Comparison of ENCODE assay signal across 22 cellular contexts in genomic region chr6:9225441-9225871, GRCh38.
A peak's percentile ranks its signal among the peaks of the same experiment; 100 is the strongest.
DNase-seq lines count a peak whose midpoint lies in the region; ATAC-seq and TF ChIP-seq lines count a peak whose summit lies in the region.
"Had no signal": no experiment of that assay in that cellular context is flagged by ENCODE, and none has a peak within 500 bp of the region (broad histone marks: within the 10 kb centered on the region; RNA-seq: fewer than 3 reads in every experiment).

No MANE protein-coding gene starts in this region.

- WGBS in spleen, 5 donors: 51 to 67% (median 59%) methylated on average over 3 of the region's 3 CpGs

- TF ChIP-seq CTCF in foreskin keratinocyte (conservative IDR thresholded peaks at IDR 0.05): no peak
- TF ChIP-seq CTCF in upper lobe of right lung (IDR thresholded peaks at IDR 0.05): no peak
- no peak for TF ChIP-seq CTCF in spleen (IDR thresholded peaks at IDR 0.05 in 8 of 11, conservative IDR thresholded peaks at IDR 0.05 in 3 of 11)

- TF ChIP-seq POLR2A in spleen (IDR thresholded peaks at IDR 0.05): no peak

- intact Hi-C loops in upper lobe of right lung (cut with DNase I): no loop called here
- intact Hi-C loops in spleen (cut with DNase I; ENCODE audit: low total_unique reads): no loop called here
- intact Hi-C loops in posterior cingulate gyrus (cut with DNase I): no loop called here

- H3K9me3 ChIP-seq in upper lobe of right lung (no peaks in the 10 kb centered on the region), spleen (peaks cover 0 to 20% (median 1%) of the 10 kb centered on the region in 8 donors)
- H3K9me3 ChIP-seq: transverse colon had no signal

- H3K27ac ChIP-seq in foreskin keratinocyte: no peak overlapping the region
- no peak overlapping the region for H3K27ac ChIP-seq in upper lobe of right lung
- no peak overlapping the region for H3K27ac ChIP-seq in spleen
- H3K27ac ChIP-seq: 22Rv1, transverse colon had no signal

- DNase-seq in NCI-H1105 treated with DMSO at 0.1 percent for 48 hours (lab: John Stamatoyannopoulos, UW) (peak; percentile 1), NCI-H1105 (lab: John Stamatoyannopoulos, UW) (no peak), T47D (ENCODE audit: low read depth in 1 of 2, low spot score in 1 of 2) (peak; percentile 5 to 87), foreskin keratinocyte (peak; percentile 83 to 86), upper lobe of right lung (no peak), spleen (no peak), posterior cingulate gyrus (no peak)
- DNase-seq: activated CD4-positive, alpha-beta T cell treated with anti-CD3 and anti-CD28 coated beads, Interleukin-2, amount 10 ng/mL, durations not matched to agents 24 days and 14 days; caudate nucleus; CD4-positive, CD25-positive, alpha-beta regulatory T cell; DMS153; hippocampal formation; kidney; naive thymus-derived CD4-positive, alpha-beta T cell; NCI-H2029; NCI-H526 treated with DMSO at 0.1 percent for 48 hours; SIG-M5; stimulated activated CD4-positive, alpha-beta T cell treated with anti-CD3 and anti-CD28 coated beads, Interleukin-2, amount 100 ng/mL, for 24 hours; T-cell; transverse colon had no signal

- no peaks in the 10 kb centered on the region for H3K36me3 ChIP-seq in upper lobe of right lung
- H3K36me3 ChIP-seq in spleen: no peaks in the 10 kb centered on the region
- H3K36me3 ChIP-seq: transverse colon had no signal

- no peak overlapping the region for H3K4me3 ChIP-seq in upper lobe of right lung
- no peak overlapping the region for H3K4me3 ChIP-seq in spleen
- H3K4me3 ChIP-seq: transverse colon had no signal

- in situ Hi-C loops in T47D (cut with HindIII; ENCODE audit: low pct_unique_long_range_greater_than_20kb, low sequenced_read_pairs): no loop called here

- H3K4me1 ChIP-seq in foreskin keratinocyte (no peaks in the 10 kb centered on the region), upper lobe of right lung (no peaks in the 10 kb centered on the region), spleen (no peaks in the 10 kb centered on the region)
- H3K4me1 ChIP-seq: transverse colon had no signal

- ATAC-seq in foreskin keratinocyte (peak; percentile 63), upper lobe of right lung (peak; percentile 30), GM21526 (IDR thresholded peaks at IDR 0.05; ENCODE audit: low FRiP score, unreplicated experiment) (no peak)
- ATAC-seq: naive thymus-derived CD4-positive, alpha-beta T cell; T-cell had no signal

- H3K27me3 ChIP-seq in foreskin keratinocyte: no peaks in the 10 kb centered on the region
- H3K27me3 ChIP-seq in upper lobe of right lung: no peaks in the 10 kb centered on the region
- H3K27me3 ChIP-seq in spleen (replicated peaks in 1 of 7): no peaks in the 10 kb centered on the region
- H3K27me3 ChIP-seq: transverse colon had no signal

Comparison
In these comparisons a context has a peak if more than half of its experiments do, and no peak if none do; other contexts are left out.
1. DNase-seq: peak in NCI-H1105 treated with DMSO at 0.1 percent for 48 hours (single experiment), T47D (2 of 2) and foreskin keratinocyte (2 of 2); none in NCI-H1105 (single experiment), upper lobe of right lung (single experiment), spleen (single experiment) and posterior cingulate gyrus (0 of 10).